ENCODE assay signal across 17 cellular contexts in the genomic region with DNA sequence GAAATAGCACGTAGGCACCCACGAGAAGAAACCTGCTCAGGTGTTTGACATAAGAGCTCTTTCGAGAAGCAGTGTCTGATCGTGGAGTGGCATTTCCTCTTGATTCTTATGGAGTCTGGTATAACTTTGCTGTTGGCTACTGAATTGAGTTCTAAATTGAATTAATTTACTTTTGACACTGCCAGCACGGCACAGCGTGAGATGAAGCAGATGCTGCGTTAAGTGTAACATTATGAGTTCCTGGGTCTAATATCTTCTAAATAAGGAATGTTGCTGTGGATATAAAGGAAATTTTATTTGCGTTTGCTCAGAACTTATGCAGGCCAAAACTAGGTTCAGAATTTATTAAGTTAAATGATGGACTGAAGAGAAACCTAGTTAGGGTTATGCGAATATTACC.
"Had no signal": no experiment of that assay in that cellular context is flagged by ENCODE, and none has a peak within 500 bp of the region (broad histone marks: within the 10 kb centered on the region; RNA-seq: fewer than 3 reads in every experiment).

No MANE protein-coding gene starts in this region.

- H3K27me3 ChIP-seq: colonic mucosa, gastrocnemius medialis, heart left ventricle, right lobe of liver, stomach had no signal

- DNase-seq: activated CD8-positive, alpha-beta memory T cell treated with anti-CD3 and anti-CD28 coated beads for 24 hours; activated CD8-positive, alpha-beta memory T cell treated with anti-CD3 and anti-CD28 coated beads, Interleukin-2, amount 50 U/mL, for 48 hours; activated effector memory CD4-positive, alpha-beta T cell treated with anti-CD3 and anti-CD28 coated beads, Interleukin-2, amount 50 U/mL, for 16 hours; activated naive CD4-positive, alpha-beta T cell treated with anti-CD3 and anti-CD28 coated beads, Interleukin-2, amount 50 U/mL, for 16 hours; activated T-cell treated with anti-CD3 and anti-CD28 coated beads, Interleukin-2, amount 50 U/mL, for 72 hours; colonic mucosa; erythroblast; kidney; right lobe of liver; stimulated activated CD4-positive, alpha-beta T cell treated with anti-CD3 and anti-CD28 coated beads, Interleukin-4, amount 100 ng/mL, for 1 hour had no signal

- H3K27ac ChIP-seq: colonic mucosa, gastrocnemius medialis, right lobe of liver, stomach, thoracic aorta had no signal

- H3K36me3 ChIP-seq: colonic mucosa, gastrocnemius medialis, heart left ventricle, right lobe of liver, stomach, thoracic aorta had no signal

- H3K4me2 ChIP-seq: smooth muscle cell had no signal

- H3K4me1 ChIP-seq: colonic mucosa, right lobe of liver had no signal

- H3K9me3 ChIP-seq: colonic mucosa, gastrocnemius medialis, heart left ventricle, right lobe of liver, stomach, thoracic aorta had no signal

- H3K4me3 ChIP-seq: colonic mucosa, gastrocnemius medialis, heart left ventricle, right lobe of liver, smooth muscle cell, stomach, thoracic aorta had no signal

- ATAC-seq: activated CD4-positive, CD25-positive, alpha-beta regulatory T cell treated with anti-CD3 and anti-CD28 coated beads, Interleukin-2, amount 50 U/mL, for 24 hours; activated T-cell treated with anti-CD3 and anti-CD28 coated beads, Interleukin-2, amount 50 U/mL, for 72 hours; left lobe of liver; right lobe of liver had no signal
